Comparison of ENCODE assay signal across 9 cellular contexts in genomic region chr6:90233994-90234393, GRCh38.
DNase-seq lines count a peak whose midpoint lies in the region; ATAC-seq and TF ChIP-seq lines count a peak whose summit lies in the region.
"Had no signal": no experiment of that assay in that cellular context is flagged by ENCODE, and none has a peak within 500 bp of the region (broad histone marks: within the 10 kb centered on the region; RNA-seq: fewer than 3 reads in every experiment).

No MANE protein-coding gene starts in this region.

- H3K27ac Mint-ChIP-seq in T-helper 1 cell treated with Interleukin-12 subunit alpha and Interleukin-12 subunit beta and Interleukin-4 antibody, amounts not matched to agents 30 μg/mL and 1 μg/mL, for 36 hours = peak overlapping the region; percentile 95
- H3K27ac Mint-ChIP-seq: CD14-positive monocyte had no signal

- no peak for TF ChIP-seq CTCF in mucosa of descending colon (IDR thresholded peaks at IDR 0.05)

- no peaks in the 10 kb centered on the region for H3K9me3 ChIP-seq in mucosa of descending colon

- peaks cover 27% of the 10 kb centered on the region for H3K36me3 Mint-ChIP-seq in T-helper 1 cell treated with Interleukin-12 subunit alpha and Interleukin-12 subunit beta and Interleukin-4 antibody, amounts not matched to agents 30 μg/mL and 1 μg/mL, for 36 hours (ENCODE audit: low read depth)
- H3K36me3 Mint-ChIP-seq: CD14-positive monocyte had no signal

- H3K4me1 ChIP-seq in mucosa of descending colon (ENCODE audit: low read depth) = peaks cover 6% of the 10 kb centered on the region

- DNase-seq in activated T-cell treated with anti-CD3 and anti-CD28 coated beads for 4 hours (peak; percentile 67), mucosa of descending colon (peak in 1 of 3 donors; percentile 14), ureter (ENCODE audit: low spot score) (no peak), germinal center (ENCODE audit: low spot score) (no peak)
- DNase-seq in stimulated activated CD8-positive, alpha-beta memory T cell treated with anti-CD3 and anti-CD28 coated beads, Interleukin-4, amount 100 ng/mL, for 48 hours = peak; percentile 81

- H3K36me3 ChIP-seq in mucosa of descending colon (ENCODE audit: low read depth) = no peaks in the 10 kb centered on the region

- peaks cover 81% of the 10 kb centered on the region for H3K4me1 Mint-ChIP-seq in T-helper 1 cell treated with Interleukin-12 subunit alpha and Interleukin-12 subunit beta and Interleukin-4 antibody, amounts not matched to agents 30 μg/mL and 1 μg/mL, for 36 hours (ENCODE audit: low read depth)

- ATAC-seq in mucosa of descending colon = peak; percentile 58
- no peak for ATAC-seq in HG02852 (IDR thresholded peaks at IDR 0.05; ENCODE audit: unreplicated experiment)
- ATAC-seq in HG03565 (IDR thresholded peaks at IDR 0.05; ENCODE audit: unreplicated experiment) = no peak

- intact Hi-C loops in mucosa of descending colon (cut with DNase I, micrococcal nuclease) = no loop called here

- peak overlapping the region; percentile 73 for H3K4me3 Mint-ChIP-seq in T-helper 1 cell treated with Interleukin-12 subunit alpha and Interleukin-12 subunit beta and Interleukin-4 antibody, amounts not matched to agents 30 μg/mL and 1 μg/mL, for 36 hours
- H3K4me3 Mint-ChIP-seq: CD14-positive monocyte had no signal

- H3K4me3 ChIP-seq in mucosa of descending colon = no peak overlapping the region

- H3K27me3 Mint-ChIP-seq in T-helper 1 cell treated with Interleukin-12 subunit alpha and Interleukin-12 subunit beta and Interleukin-4 antibody, amounts not matched to agents 30 μg/mL and 1 μg/mL, for 36 hours (ENCODE audit: low read depth) = peaks cover 4% of the 10 kb centered on the region

- H3K9me3 Mint-ChIP-seq in T-helper 1 cell treated with Interleukin-12 subunit alpha and Interleukin-12 subunit beta and Interleukin-4 antibody, amounts not matched to agents 30 μg/mL and 1 μg/mL, for 36 hours = no peaks in the 10 kb centered on the region
- H3K9me3 Mint-ChIP-seq: CD14-positive monocyte had no signal

Comparison
In these comparisons a context has a peak if more than half of its experiments do, and no peak if none do; other contexts are left out.
1. DNase-seq: peak in activated T-cell treated with anti-CD3 and anti-CD28 coated beads for 4 hours (single experiment) and stimulated activated CD8-positive, alpha-beta memory T cell treated with anti-CD3 and anti-CD28 coated beads, Interleukin-4, amount 100 ng/mL, for 48 hours (single experiment); none in ureter (single experiment) and germinal center (single experiment).